8 cellular contexts compared by ENCODE assay signal in the genomic region with DNA sequence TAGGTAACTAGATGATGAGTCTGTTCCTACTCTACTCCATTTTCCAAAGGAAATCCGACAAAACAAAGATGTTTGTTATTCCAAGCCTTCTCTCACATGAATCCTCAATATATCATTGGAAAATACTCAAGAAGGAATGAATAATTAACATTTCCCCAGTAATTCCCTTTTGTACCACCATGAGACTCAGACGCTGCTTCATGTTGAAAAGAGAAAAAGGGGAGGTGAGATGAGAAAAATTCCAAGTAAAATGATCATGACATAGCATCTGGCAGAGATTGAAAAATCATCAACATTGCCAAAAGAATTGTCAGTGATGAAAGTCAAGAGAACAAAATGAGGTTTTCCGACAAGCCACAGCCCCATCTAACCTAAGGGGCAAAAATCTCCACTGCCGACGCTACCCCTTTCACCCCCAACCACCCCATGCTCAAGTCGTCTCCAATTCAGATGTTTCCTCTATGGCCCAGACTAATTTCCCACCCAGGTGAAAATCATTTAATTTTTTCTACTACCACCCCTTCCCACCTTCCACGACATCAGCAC. TPM values are rescaled to one million over a fixed set of nuclear protein-coding genes. Genes with fewer than 3 reads are reported as not detected.
DNase-seq lines count a peak whose midpoint lies in the region; ATAC-seq and TF ChIP-seq lines count a peak whose summit lies in the region.

No MANE protein-coding gene starts in this region.

- peak overlapping the region; percentile 77 for H3K9ac ChIP-seq in iPS-18a (ENCODE audit: low read length)

- CTCF ChIA-PET in HEK293 (lab: Yijun Ruan, JAX) = no interaction called here

- 0 out of 2 replicates have a peak, but pooled peaks cover 9% of the 10 kb centered on the region for H3K4me1 ChIP-seq in HEK293 (ENCODE audit: control insufficient read depth, insufficient read depth, low read length)
- H3K4me1 ChIP-seq in iPS-18a (ENCODE audit: control insufficient read depth, low read depth, low read length) = peaks cover 20% of the 10 kb centered on the region
- peaks cover 18 to 57% (median 26%) of the 10 kb centered on the region in 6 donors for H3K4me1 ChIP-seq in spleen

- intact Hi-C loops in spleen (cut with DNase I; ENCODE audit: low total_unique reads) = no loop called here

- H3K27me3 ChIP-seq in iPS-18a (ENCODE audit: control insufficient read depth, insufficient read depth, low read length) (no peaks in the 10 kb centered on the region), spleen (replicated peaks in 1 of 7) (no peaks in the 10 kb centered on the region)

- H3K27ac ChIP-seq in HEK293 (ENCODE audit: extremely low read depth, low read depth, low read length) (peak overlapping the region; percentile 88; the same call in 1 of the 2 replicates), iPS-18a (ENCODE audit: low read length) (no peak overlapping the region), spleen (peak overlapping the region; percentile 87 to 99 (median 98))

- POLR2A ChIA-PET in HEK293 (lab: Yijun Ruan, JAX) = interaction anchor here (0.5 to 4.3 kb wide), 4 partner anchors 20 to 161 kb away, joined by 3 to 102 read pairs (median 4); a partner anchor contains a TSS

- H3K27ac Mint-ChIP-seq in activated naive CD4-positive, alpha-beta T cell treated with anti-CD3 and anti-CD28 coated beads, Interleukin-2, amount 50 U/mL, for 72 hours = peak overlapping the region; percentile 91 to 99

- no peak for TF ChIP-seq CTCF in HEK293 (tag by site-specific recombination; IDR thresholded peaks at IDR 0.05)
- peak in 1 of 11 experiments; percentile 19 for TF ChIP-seq CTCF in spleen (IDR thresholded peaks at IDR 0.05 in 8 of 11, conservative IDR thresholded peaks at IDR 0.05 in 3 of 11)

- H3K36me3 Mint-ChIP-seq in activated naive CD4-positive, alpha-beta T cell treated with anti-CD3 and anti-CD28 coated beads, Interleukin-2, amount 50 U/mL, for 72 hours = peaks cover 11 to 12% of the 10 kb centered on the region in 2 donors

- DNase-seq in AG08396 (ENCODE audit: low spot score) (peak; percentile 32), spleen (no peak), NCI-H345 (lab: John Stamatoyannopoulos, UW) (no peak), SKM-1 (lab: John Stamatoyannopoulos, UW; ENCODE audit: unreplicated experiment) (no peak)
- DNase-seq in activated naive CD4-positive, alpha-beta T cell treated with anti-CD3 and anti-CD28 coated beads, Interleukin-2, amount 50 U/mL, for 72 hours (ENCODE audit: low spot score in 2 of 2) = no peak

- H3K4me3 ChIP-seq in HEK293 (ENCODE audit: low read depth, low read length) (peak overlapping the region; percentile 97), iPS-18a (ENCODE audit: low read length) (peak overlapping the region; percentile 93), spleen (peak overlapping the region; percentile 82 to 95 (median 87))

- 4 to 8% (median 6%) methylated on average over 7 of the region's 7 CpGs for WGBS in spleen, 5 donors

- no peaks in the 10 kb centered on the region for H3K36me3 ChIP-seq in HEK293 (ENCODE audit: control insufficient read depth in 2 of 2, insufficient read depth in 1 of 2, low read length in 2 of 2)
- no peaks in the 10 kb centered on the region for H3K36me3 ChIP-seq in iPS-18a (ENCODE audit: control insufficient read depth, low read depth, low read length)
- H3K36me3 ChIP-seq in spleen = no peaks in the 10 kb centered on the region

- no peak for ATAC-seq in activated naive CD4-positive, alpha-beta T cell treated with anti-CD3 and anti-CD28 coated beads, Interleukin-2, amount 50 U/mL, for 72 hours
- no peak for ATAC-seq in HG03045 (IDR thresholded peaks at IDR 0.05; ENCODE audit: unreplicated experiment)

- no peaks in the 10 kb centered on the region for H3K9me3 Mint-ChIP-seq in activated naive CD4-positive, alpha-beta T cell treated with anti-CD3 and anti-CD28 coated beads, Interleukin-2, amount 50 U/mL, for 72 hours

- no peak for TF ChIP-seq POLR2A in spleen (IDR thresholded peaks at IDR 0.05)

- H3K9me3 ChIP-seq in HEK293 (ENCODE audit: control insufficient read depth, insufficient read depth, low read depth, low read length) (no peaks in the 10 kb centered on the region), iPS-18a (ENCODE audit: control insufficient read depth, low read depth, low read length) (no peaks in the 10 kb centered on the region), spleen (no peaks in the 10 kb centered on the region)

TF ChIP-seq in HEK293, 187 proteins besides CTCF, POLR2A, EP300 and RAD21 (continues in another document):
- TF ChIP-seq, protein P1, sequence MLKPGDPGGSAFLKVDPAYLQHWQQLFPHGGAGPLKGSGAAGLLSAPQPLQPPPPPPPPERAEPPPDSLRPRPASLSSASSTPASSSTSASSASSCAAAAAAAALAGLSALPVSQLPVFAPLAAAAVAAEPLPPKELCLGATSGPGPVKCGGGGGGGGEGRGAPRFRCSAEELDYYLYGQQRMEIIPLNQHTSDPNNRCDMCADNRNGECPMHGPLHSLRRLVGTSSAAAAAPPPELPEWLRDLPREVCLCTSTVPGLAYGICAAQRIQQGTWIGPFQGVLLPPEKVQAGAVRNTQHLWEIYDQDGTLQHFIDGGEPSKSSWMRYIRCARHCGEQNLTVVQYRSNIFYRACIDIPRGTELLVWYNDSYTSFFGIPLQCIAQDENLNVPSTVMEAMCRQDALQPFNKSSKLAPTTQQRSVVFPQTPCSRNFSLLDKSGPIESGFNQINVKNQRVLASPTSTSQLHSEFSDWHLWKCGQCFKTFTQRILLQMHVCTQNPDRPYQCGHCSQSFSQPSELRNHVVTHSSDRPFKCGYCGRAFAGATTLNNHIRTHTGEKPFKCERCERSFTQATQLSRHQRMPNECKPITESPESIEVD (tag by site-specific recombination; IDR thresholded peaks at IDR 0.05) = peak; percentile 34
- TF ChIP-seq, protein P2, sequence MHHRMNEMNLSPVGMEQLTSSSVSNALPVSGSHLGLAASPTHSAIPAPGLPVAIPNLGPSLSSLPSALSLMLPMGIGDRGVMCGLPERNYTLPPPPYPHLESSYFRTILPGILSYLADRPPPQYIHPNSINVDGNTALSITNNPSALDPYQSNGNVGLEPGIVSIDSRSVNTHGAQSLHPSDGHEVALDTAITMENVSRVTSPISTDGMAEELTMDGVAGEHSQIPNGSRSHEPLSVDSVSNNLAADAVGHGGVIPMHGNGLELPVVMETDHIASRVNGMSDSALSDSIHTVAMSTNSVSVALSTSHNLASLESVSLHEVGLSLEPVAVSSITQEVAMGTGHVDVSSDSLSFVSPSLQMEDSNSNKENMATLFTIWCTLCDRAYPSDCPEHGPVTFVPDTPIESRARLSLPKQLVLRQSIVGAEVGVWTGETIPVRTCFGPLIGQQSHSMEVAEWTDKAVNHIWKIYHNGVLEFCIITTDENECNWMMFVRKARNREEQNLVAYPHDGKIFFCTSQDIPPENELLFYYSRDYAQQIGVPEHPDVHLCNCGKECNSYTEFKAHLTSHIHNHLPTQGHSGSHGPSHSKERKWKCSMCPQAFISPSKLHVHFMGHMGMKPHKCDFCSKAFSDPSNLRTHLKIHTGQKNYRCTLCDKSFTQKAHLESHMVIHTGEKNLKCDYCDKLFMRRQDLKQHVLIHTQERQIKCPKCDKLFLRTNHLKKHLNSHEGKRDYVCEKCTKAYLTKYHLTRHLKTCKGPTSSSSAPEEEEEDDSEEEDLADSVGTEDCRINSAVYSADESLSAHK (tag by site-specific recombination; IDR thresholded peaks at IDR 0.05) = no peak
- TF ChIP-seq SP3 (tag by site-specific recombination; IDR thresholded peaks at IDR 0.05) (no peak), ZFP37 (tag by site-specific recombination; IDR thresholded peaks at IDR 0.05) (no peak), ZNF510 (tag by site-specific recombination; IDR thresholded peaks at IDR 0.05; ENCODE audit: insufficient replicate concordance) (no peak), ZNF626 (tag by site-specific recombination; IDR thresholded peaks at IDR 0.05) (no peak), YY1 (tag by site-specific recombination; IDR thresholded peaks at IDR 0.05) (no peak), ZBTB48 (tag by site-specific recombination; IDR thresholded peaks at IDR 0.05) (no peak), PRDM1 (tag by site-specific recombination; IDR thresholded peaks at IDR 0.05) (peak; percentile 71), GLI4 (tag by site-specific recombination; IDR thresholded peaks at IDR 0.05) (no peak), ZNF311 (tag by site-specific recombination; IDR thresholded peaks at IDR 0.05; ENCODE audit: borderline replicate concordance) (no peak), OVOL3 (tag by site-specific recombination; IDR thresholded peaks at IDR 0.05) (no peak)
- TF ChIP-seq, protein P3, sequence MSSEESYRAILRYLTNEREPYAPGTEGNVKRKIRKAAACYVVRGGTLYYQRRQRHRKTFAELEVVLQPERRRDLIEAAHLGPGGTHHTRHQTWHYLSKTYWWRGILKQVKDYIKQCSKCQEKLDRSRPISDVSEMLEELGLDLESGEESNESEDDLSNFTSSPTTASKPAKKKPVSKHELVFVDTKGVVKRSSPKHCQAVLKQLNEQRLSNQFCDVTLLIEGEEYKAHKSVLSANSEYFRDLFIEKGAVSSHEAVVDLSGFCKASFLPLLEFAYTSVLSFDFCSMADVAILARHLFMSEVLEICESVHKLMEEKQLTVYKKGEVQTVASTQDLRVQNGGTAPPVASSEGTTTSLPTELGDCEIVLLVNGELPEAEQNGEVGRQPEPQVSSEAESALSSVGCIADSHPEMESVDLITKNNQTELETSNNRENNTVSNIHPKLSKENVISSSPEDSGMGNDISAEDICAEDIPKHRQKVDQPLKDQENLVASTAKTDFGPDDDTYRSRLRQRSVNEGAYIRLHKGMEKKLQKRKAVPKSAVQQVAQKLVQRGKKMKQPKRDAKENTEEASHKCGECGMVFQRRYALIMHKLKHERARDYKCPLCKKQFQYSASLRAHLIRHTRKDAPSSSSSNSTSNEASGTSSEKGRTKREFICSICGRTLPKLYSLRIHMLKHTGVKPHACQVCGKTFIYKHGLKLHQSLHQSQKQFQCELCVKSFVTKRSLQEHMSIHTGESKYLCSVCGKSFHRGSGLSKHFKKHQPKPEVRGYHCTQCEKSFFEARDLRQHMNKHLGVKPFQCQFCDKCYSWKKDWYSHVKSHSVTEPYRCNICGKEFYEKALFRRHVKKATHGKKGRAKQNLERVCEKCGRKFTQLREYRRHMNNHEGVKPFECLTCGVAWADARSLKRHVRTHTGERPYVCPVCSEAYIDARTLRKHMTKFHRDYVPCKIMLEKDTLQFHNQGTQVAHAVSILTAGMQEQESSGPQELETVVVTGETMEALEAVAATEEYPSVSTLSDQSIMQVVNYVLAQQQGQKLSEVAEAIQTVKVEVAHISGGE (tag by site-specific recombination; conservative IDR thresholded peaks at IDR 0.05; ENCODE audit: low read depth) = no peak

RNA-seq across cellular contexts. Expression of a gene that starts 1.3 kb away (rescaled TPM):
- total RNA-seq in activated naive CD4-positive, alpha-beta T cell treated with anti-CD3 and anti-CD28 coated beads, Interleukin-2, amount 50 U/mL, for 72 hours = 10 to 100 TPM; 66.3 TPM
- total RNA-seq in spleen = 100 to 1,000 TPM in 3 of 7 donors, 10 to 100 TPM in 4; 94.9 to 144 (median 99.8) TPM
- 10 to 100 TPM; 25.7 to 55.3 (median 36.9) TPM for polyA plus RNA-seq in spleen

RNA-seq across cellular contexts. Expression of a gene that starts 28.1 kb away (rescaled TPM):
- 10 to 100 TPM; 24.0 to 41.9 TPM for total RNA-seq in activated naive CD4-positive, alpha-beta T cell treated with anti-CD3 and anti-CD28 coated beads, Interleukin-2, amount 50 U/mL, for 72 hours
- total RNA-seq in spleen = 10 to 100 TPM; 10.7 to 27.3 (median 24.3) TPM
- 10 to 100 TPM; 31.8 to 46.6 (median 41.9) TPM for polyA plus RNA-seq in spleen
